1 cellular context compared by ENCODE assay signal in the genomic region with DNA sequence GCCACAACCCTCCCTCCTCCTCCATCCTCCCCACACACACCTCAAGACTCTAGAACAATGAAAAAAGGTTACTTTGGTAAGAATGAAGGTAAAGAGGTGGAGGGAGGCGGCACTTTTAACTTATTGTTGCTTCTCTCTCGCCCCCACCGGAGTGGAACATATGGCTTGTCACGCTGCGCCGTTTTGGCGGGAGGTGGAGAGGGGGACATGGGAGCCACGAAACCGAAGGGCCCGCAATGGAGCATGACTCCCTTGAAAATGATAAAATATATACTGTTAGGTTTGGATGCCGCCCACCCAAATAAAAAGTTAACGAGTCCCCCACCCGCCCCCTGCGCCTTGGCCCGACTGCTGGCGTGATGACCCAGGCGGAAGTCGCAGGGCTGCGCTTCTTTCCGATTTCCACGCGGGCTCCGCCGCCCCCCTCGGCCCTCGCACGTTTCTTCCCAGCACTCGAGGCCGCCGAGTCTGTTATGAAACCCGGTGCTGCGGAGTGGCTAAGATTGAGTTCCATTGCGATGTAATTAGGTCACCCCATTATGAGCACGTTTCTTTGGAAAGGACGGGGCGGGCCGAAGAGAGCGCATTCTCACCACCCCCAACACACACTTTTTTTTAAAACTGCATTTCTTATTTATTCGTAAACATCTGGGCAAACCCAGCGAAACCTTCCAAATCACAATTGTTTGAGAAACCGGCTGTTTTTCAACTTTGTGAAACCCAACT.
TF ChIP-seq lines count a peak whose summit lies in the region.

No MANE protein-coding gene starts in this region.

TF ChIP-seq in HepG2, 621 proteins besides CTCF, POLR2A, EP300 and RAD21 (continued from another document and continues in another):
- TF ChIP-seq, protein P1, sequence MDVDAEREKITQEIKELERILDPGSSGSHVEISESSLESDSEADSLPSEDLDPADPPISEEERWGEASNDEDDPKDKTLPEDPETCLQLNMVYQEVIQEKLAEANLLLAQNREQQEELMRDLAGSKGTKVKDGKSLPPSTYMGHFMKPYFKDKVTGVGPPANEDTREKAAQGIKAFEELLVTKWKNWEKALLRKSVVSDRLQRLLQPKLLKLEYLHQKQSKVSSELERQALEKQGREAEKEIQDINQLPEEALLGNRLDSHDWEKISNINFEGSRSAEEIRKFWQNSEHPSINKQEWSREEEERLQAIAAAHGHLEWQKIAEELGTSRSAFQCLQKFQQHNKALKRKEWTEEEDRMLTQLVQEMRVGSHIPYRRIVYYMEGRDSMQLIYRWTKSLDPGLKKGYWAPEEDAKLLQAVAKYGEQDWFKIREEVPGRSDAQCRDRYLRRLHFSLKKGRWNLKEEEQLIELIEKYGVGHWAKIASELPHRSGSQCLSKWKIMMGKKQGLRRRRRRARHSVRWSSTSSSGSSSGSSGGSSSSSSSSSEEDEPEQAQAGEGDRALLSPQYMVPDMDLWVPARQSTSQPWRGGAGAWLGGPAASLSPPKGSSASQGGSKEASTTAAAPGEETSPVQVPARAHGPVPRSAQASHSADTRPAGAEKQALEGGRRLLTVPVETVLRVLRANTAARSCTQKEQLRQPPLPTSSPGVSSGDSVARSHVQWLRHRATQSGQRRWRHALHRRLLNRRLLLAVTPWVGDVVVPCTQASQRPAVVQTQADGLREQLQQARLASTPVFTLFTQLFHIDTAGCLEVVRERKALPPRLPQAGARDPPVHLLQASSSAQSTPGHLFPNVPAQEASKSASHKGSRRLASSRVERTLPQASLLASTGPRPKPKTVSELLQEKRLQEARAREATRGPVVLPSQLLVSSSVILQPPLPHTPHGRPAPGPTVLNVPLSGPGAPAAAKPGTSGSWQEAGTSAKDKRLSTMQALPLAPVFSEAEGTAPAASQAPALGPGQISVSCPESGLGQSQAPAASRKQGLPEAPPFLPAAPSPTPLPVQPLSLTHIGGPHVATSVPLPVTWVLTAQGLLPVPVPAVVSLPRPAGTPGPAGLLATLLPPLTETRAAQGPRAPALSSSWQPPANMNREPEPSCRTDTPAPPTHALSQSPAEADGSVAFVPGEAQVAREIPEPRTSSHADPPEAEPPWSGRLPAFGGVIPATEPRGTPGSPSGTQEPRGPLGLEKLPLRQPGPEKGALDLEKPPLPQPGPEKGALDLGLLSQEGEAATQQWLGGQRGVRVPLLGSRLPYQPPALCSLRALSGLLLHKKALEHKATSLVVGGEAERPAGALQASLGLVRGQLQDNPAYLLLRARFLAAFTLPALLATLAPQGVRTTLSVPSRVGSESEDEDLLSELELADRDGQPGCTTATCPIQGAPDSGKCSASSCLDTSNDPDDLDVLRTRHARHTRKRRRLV (CRISPR knock-in tag; IDR thresholded peaks at IDR 0.05), result no peak
- TF ChIP-seq ZNF3 (CRISPR knock-in tag; IDR thresholded peaks at IDR 0.05) (no peak), NCOA5 (CRISPR knock-in tag; IDR thresholded peaks at IDR 0.05) (no peak), ZNF614 (CRISPR knock-in tag; IDR thresholded peaks at IDR 0.05; ENCODE audit: borderline replicate concordance) (no peak; the same call in 1 of the 2 replicates), XBP1 (CRISPR knock-in tag; IDR thresholded peaks at IDR 0.05) (no peak), MEF2D (CRISPR knock-in tag; IDR thresholded peaks at IDR 0.05) (no peak; the same call in 1 of the 2 replicates), LBX2 (CRISPR knock-in tag; IDR thresholded peaks at IDR 0.05; ENCODE audit: borderline replicate concordance) (no peak), ZNF256 (CRISPR knock-in tag; conservative IDR thresholded peaks at IDR 0.05) (no peak; the same call in 1 of the 2 replicates), NR2C2 (CRISPR knock-in tag; IDR thresholded peaks at IDR 0.05; ENCODE audit: borderline replicate concordance) (0 out of 2 replicates have a peak, but pooled peaks have one; percentile 31), MZF1 (CRISPR knock-in tag; IDR thresholded peaks at IDR 0.05; ENCODE audit: borderline replicate concordance) (no peak), ZBTB7B (CRISPR knock-in tag; IDR thresholded peaks at IDR 0.05) (peak; percentile 40; the same call in 1 of the 2 replicates), ATF7 (IDR thresholded peaks at IDR 0.05) (no peak), ATF7 (CRISPR knock-in tag; IDR thresholded peaks at IDR 0.05) (peak; percentile 53; the same call in 1 of the 2 replicates), CREB1 (IDR thresholded peaks at IDR 0.05) (no peak), CREB1 (CRISPR knock-in tag; IDR thresholded peaks at IDR 0.05) (0 out of 2 replicates have a peak, but pooled peaks have one; percentile 50), ZNF101 (CRISPR knock-in tag; IDR thresholded peaks at IDR 0.05; ENCODE audit: borderline replicate concordance, low read depth) (no peak), GABPB1 (CRISPR knock-in tag; IDR thresholded peaks at IDR 0.05) (peak; percentile 85), ZNF362 (CRISPR knock-in tag; IDR thresholded peaks at IDR 0.05; ENCODE audit: borderline replicate concordance) (no peak), ZFYVE20 (CRISPR knock-in tag; IDR thresholded peaks at IDR 0.05; ENCODE audit: borderline replicate concordance, low read depth) (no peak), JDP2 (CRISPR knock-in tag; IDR thresholded peaks at IDR 0.05; ENCODE audit: borderline replicate concordance) (no peak), ZNF44 (CRISPR knock-in tag; IDR thresholded peaks at IDR 0.05) (no peak), FOXP4 (CRISPR knock-in tag; IDR thresholded peaks at IDR 0.05) (peak; percentile 45; the same call in 1 of the 2 replicates), THAP11 (CRISPR knock-in tag; IDR thresholded peaks at IDR 0.05) (peak; percentile 53), EZH2 (conservative IDR thresholded peaks at IDR 0.05; ENCODE audit: low read depth, low read length) (no peak), FOXJ3 (CRISPR knock-in tag; IDR thresholded peaks at IDR 0.05; ENCODE audit: borderline replicate concordance) (no peak), REST (IDR thresholded peaks at IDR 0.05; ENCODE audit: borderline replicate concordance in 1 of 2, low read depth in 1 of 2, low read length in 2 of 2) (no peak), BHLHE40 (IDR thresholded peaks at IDR 0.05; ENCODE audit: low read length) (peak; percentile 85), ZNF335 (CRISPR knock-in tag; IDR thresholded peaks at IDR 0.05) (no peak), ZNF383 (CRISPR knock-in tag; IDR thresholded peaks at IDR 0.05; ENCODE audit: borderline replicate concordance) (no peak), HOXA5 (CRISPR knock-in tag; IDR thresholded peaks at IDR 0.05) (peak; percentile 42), TAF1 (CRISPR knock-in tag; IDR thresholded peaks at IDR 0.05) (0 out of 2 replicates have a peak, but pooled peaks have one; percentile 37), DNMT1 (CRISPR knock-in tag; IDR thresholded peaks at IDR 0.05) (no peak)
- TF ChIP-seq, protein P2, sequence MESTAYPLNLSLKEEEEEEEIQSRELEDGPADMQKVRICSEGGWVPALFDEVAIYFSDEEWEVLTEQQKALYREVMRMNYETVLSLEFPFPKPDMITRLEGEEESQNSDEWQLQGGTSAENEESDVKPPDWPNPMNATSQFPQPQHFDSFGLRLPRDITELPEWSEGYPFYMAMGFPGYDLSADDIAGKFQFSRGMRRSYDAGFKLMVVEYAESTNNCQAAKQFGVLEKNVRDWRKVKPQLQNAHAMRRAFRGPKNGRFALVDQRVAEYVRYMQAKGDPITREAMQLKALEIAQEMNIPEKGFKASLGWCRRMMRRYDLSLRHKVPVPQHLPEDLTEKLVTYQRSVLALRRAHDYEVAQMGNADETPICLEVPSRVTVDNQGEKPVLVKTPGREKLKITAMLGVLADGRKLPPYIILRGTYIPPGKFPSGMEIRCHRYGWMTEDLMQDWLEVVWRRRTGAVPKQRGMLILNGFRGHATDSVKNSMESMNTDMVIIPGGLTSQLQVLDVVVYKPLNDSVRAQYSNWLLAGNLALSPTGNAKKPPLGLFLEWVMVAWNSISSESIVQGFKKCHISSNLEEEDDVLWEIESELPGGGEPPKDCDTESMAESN (CRISPR knock-in tag; conservative IDR thresholded peaks at IDR 0.05), result no peak; the same call in 1 of the 2 replicates
- TF ChIP-seq, protein P3, sequence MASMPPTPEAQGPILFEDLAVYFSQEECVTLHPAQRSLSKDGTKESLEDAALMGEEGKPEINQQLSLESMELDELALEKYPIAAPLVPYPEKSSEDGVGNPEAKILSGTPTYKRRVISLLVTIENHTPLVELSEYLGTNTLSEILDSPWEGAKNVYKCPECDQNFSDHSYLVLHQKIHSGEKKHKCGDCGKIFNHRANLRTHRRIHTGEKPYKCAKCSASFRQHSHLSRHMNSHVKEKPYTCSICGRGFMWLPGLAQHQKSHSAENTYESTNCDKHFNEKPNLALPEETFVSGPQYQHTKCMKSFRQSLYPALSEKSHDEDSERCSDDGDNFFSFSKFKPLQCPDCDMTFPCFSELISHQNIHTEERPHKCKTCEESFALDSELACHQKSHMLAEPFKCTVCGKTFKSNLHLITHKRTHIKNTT (CRISPR knock-in tag; IDR thresholded peaks at IDR 0.05), result no peak
- TF ChIP-seq, protein P4, sequence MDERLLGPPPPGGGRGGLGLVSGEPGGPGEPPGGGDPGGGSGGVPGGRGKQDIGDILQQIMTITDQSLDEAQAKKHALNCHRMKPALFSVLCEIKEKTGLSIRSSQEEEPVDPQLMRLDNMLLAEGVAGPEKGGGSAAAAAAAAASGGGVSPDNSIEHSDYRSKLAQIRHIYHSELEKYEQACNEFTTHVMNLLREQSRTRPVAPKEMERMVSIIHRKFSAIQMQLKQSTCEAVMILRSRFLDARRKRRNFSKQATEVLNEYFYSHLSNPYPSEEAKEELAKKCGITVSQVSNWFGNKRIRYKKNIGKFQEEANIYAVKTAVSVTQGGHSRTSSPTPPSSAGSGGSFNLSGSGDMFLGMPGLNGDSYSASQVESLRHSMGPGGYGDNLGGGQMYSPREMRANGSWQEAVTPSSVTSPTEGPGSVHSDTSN (CRISPR knock-in tag; IDR thresholded peaks at IDR 0.05), result no peak
